In genomic region chr19:49064029-49064629, GRCh38 we compare ENCODE assay signal across 1 cellular context.
TF ChIP-seq lines count a peak whose summit lies in the region.

No MANE protein-coding gene starts in this region.

TF ChIP-seq in SK-N-SH, 30 proteins besides CTCF, POLR2A, EP300 and RAD21 (continued from another document):
- TF ChIP-seq MAX (IDR thresholded peaks at IDR 0.05; ENCODE audit: low read depth), result no peak
